ENCODE assay signal across 1 cellular context in the genomic region with DNA sequence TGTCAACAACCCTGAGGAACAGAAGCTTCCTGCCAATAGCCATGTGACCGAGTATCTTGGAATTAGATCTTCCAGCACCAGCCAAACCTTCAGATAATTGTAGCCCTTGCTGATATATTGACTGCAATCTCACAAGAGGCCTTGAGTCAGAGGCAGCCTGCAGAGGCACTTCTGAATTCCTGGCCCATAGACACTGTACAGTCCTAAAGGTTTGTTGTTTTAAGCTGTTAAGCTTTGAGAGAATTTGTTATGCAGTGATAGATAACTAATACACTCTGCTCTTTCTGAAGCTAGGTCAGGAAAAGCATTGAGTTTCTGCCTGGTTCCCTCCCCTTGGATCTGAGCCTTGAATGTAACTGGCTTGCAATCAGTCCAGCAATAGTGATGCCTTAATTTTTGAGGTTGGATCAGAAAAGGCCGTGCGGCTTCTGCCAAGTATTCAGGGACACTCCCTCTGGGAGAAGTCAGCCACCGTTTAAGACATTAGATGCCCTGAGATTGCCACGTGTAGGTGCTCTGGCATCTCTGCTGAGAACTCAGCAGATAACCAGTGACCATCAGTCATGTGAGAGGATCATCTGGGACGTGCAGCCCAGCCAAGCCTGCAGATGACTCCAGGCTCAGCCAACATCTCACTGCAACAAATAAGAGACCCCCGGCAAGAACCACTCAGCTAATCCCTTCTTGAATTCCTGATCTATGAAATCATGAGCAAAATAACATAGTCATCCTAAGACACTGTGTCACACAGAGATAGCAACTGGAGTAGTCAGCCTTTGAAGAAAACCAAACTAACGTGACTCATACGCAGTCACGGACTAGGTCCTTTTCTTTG.
TF ChIP-seq lines count a peak whose summit lies in the region.

No MANE protein-coding gene starts in this region.

TF ChIP-seq in K562, 482 proteins besides CTCF, POLR2A, EP300 and RAD21 (continued from another document):
- TF ChIP-seq, protein P1, sequence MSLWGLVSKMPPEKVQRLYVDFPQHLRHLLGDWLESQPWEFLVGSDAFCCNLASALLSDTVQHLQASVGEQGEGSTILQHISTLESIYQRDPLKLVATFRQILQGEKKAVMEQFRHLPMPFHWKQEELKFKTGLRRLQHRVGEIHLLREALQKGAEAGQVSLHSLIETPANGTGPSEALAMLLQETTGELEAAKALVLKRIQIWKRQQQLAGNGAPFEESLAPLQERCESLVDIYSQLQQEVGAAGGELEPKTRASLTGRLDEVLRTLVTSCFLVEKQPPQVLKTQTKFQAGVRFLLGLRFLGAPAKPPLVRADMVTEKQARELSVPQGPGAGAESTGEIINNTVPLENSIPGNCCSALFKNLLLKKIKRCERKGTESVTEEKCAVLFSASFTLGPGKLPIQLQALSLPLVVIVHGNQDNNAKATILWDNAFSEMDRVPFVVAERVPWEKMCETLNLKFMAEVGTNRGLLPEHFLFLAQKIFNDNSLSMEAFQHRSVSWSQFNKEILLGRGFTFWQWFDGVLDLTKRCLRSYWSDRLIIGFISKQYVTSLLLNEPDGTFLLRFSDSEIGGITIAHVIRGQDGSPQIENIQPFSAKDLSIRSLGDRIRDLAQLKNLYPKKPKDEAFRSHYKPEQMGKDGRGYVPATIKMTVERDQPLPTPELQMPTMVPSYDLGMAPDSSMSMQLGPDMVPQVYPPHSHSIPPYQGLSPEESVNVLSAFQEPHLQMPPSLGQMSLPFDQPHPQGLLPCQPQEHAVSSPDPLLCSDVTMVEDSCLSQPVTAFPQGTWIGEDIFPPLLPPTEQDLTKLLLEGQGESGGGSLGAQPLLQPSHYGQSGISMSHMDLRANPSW (CRISPR knock-in tag; IDR thresholded peaks at IDR 0.05): 0 out of 2 replicates have a peak, but pooled peaks have one; percentile 10
- TF ChIP-seq FOSL1 (tag; conservative IDR thresholded peaks at IDR 0.05) (peak; percentile 99), NCOR1 (IDR thresholded peaks at IDR 0.05) (peak; percentile 78), ATF7 (IDR thresholded peaks at IDR 0.05) (peak; percentile 94), BCOR (IDR thresholded peaks at IDR 0.05) (0 out of 2 replicates have a peak, but pooled peaks have one; percentile 41), ZBTB7A (IDR thresholded peaks at IDR 0.05; ENCODE audit: borderline replicate concordance, control insufficient read depth, low read depth, low read length) (peak; percentile 66), NRF1 (conservative IDR thresholded peaks at IDR 0.05 in 1 of 2, IDR thresholded peaks at IDR 0.05 in 1 of 2) (peak; percentile 32 to 38), GABPA (tag; conservative IDR thresholded peaks at IDR 0.05; ENCODE audit: low read depth) (no peak), CAMTA2 (CRISPR knock-in tag; conservative IDR thresholded peaks at IDR 0.05) (no peak), MAFF (IDR thresholded peaks at IDR 0.05; ENCODE audit: low read length) (peak; percentile 87), TCF7 (IDR thresholded peaks at IDR 0.05; ENCODE audit: borderline replicate concordance) (0 out of 2 replicates have a peak, but pooled peaks have one; percentile 56), KDM1A (IDR thresholded peaks at IDR 0.05) (peak; percentile 56 to 68), GABPB1 (CRISPR knock-in tag; IDR thresholded peaks at IDR 0.05) (no peak), TAL1 (IDR thresholded peaks at IDR 0.05) (peak; percentile 76), CBFA2T2 (conservative IDR thresholded peaks at IDR 0.05) (peak; percentile 78), SRSF1 (IDR thresholded peaks at IDR 0.05; ENCODE audit: low read depth, low read length) (no peak), SMARCE1 (IDR thresholded peaks at IDR 0.05) (peak; percentile 95), CBX1 (IDR thresholded peaks at IDR 0.05; ENCODE audit: low read depth) (no peak), PML (IDR thresholded peaks at IDR 0.05; ENCODE audit: low read length) (peak; percentile 80), SNRNP70 (optimal IDR thresholded peaks at IDR 0.05; ENCODE audit: low read depth, low read length) (no peak), MAFK (IDR thresholded peaks at IDR 0.05; ENCODE audit: low read length) (peak; percentile 77), ZNF24 (IDR thresholded peaks at IDR 0.05) (peak; percentile 36; the same call in 1 of the 2 replicates), CCNT2 (IDR thresholded peaks at IDR 0.05; ENCODE audit: borderline replicate concordance, extremely low read depth, insufficient read length, low read depth, low read length) (peak; percentile 24), MYC (IDR thresholded peaks at IDR 0.05; ENCODE audit: low read depth, low read length) (peak; percentile 50), MYC (CRISPR knock-in tag; IDR thresholded peaks at IDR 0.05; ENCODE audit: borderline replicate concordance, low read depth) (no peak), NFE2 (IDR thresholded peaks at IDR 0.05; ENCODE audit: low read depth) (peak; percentile 95), ATF1 (CRISPR knock-in tag; IDR thresholded peaks at IDR 0.05) (no peak), ATF1 (tag; IDR thresholded peaks at IDR 0.05) (peak; percentile 70), NFIC (IDR thresholded peaks at IDR 0.05) (peak; percentile 45; the same call in 1 of the 2 replicates), ILF3 (IDR thresholded peaks at IDR 0.05; ENCODE audit: borderline replicate concordance) (no peak), MBD2 (IDR thresholded peaks at IDR 0.05; ENCODE audit: borderline replicate concordance, low read depth) (peak; percentile 62; the same call in 1 of the 2 replicates), FOS (IDR thresholded peaks at IDR 0.05; ENCODE audit: extremely low read depth, insufficient read length) (peak; percentile 59), DPF2 (IDR thresholded peaks at IDR 0.05) (peak; percentile 96)
- TF ChIP-seq, protein P2, sequence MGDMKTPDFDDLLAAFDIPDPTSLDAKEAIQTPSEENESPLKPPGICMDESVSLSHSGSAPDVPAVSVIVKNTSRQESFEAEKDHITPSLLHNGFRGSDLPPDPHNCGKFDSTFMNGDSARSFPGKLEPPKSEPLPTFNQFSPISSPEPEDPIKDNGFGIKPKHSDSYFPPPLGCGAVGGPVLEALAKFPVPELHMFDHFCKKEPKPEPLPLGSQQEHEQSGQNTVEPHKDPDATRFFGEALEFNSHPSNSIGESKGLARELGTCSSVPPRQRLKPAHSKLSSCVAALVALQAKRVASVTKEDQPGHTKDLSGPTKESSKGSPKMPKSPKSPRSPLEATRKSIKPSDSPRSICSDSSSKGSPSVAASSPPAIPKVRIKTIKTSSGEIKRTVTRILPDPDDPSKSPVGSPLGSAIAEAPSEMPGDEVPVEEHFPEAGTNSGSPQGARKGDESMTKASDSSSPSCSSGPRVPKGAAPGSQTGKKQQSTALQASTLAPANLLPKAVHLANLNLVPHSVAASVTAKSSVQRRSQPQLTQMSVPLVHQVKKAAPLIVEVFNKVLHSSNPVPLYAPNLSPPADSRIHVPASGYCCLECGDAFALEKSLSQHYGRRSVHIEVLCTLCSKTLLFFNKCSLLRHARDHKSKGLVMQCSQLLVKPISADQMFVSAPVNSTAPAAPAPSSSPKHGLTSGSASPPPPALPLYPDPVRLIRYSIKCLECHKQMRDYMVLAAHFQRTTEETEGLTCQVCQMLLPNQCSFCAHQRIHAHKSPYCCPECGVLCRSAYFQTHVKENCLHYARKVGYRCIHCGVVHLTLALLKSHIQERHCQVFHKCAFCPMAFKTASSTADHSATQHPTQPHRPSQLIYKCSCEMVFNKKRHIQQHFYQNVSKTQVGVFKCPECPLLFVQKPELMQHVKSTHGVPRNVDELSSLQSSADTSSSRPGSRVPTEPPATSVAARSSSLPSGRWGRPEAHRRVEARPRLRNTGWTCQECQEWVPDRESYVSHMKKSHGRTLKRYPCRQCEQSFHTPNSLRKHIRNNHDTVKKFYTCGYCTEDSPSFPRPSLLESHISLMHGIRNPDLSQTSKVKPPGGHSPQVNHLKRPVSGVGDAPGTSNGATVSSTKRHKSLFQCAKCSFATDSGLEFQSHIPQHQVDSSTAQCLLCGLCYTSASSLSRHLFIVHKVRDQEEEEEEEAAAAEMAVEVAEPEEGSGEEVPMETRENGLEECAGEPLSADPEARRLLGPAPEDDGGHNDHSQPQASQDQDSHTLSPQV (IDR thresholded peaks at IDR 0.05): 0 out of 2 replicates have a peak, but pooled peaks have one; percentile 13
- TF ChIP-seq, protein P3, sequence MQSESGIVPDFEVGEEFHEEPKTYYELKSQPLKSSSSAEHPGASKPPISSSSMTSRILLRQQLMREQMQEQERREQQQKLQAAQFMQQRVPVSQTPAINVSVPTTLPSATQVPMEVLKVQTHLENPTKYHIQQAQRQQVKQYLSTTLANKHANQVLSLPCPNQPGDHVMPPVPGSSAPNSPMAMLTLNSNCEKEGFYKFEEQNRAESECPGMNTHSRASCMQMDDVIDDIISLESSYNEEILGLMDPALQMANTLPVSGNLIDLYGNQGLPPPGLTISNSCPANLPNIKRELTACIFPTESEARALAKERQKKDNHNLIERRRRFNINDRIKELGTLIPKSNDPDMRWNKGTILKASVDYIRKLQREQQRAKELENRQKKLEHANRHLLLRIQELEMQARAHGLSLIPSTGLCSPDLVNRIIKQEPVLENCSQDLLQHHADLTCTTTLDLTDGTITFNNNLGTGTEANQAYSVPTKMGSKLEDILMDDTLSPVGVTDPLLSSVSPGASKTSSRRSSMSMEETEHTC (IDR thresholded peaks at IDR 0.05): peak; percentile 66
- TF ChIP-seq, protein P4, sequence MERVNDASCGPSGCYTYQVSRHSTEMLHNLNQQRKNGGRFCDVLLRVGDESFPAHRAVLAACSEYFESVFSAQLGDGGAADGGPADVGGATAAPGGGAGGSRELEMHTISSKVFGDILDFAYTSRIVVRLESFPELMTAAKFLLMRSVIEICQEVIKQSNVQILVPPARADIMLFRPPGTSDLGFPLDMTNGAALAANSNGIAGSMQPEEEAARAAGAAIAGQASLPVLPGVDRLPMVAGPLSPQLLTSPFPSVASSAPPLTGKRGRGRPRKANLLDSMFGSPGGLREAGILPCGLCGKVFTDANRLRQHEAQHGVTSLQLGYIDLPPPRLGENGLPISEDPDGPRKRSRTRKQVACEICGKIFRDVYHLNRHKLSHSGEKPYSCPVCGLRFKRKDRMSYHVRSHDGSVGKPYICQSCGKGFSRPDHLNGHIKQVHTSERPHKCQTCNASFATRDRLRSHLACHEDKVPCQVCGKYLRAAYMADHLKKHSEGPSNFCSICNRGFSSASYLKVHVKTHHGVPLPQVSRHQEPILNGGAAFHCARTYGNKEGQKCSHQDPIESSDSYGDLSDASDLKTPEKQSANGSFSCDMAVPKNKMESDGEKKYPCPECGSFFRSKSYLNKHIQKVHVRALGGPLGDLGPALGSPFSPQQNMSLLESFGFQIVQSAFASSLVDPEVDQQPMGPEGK (CRISPR knock-in tag; IDR thresholded peaks at IDR 0.05; ENCODE audit: borderline replicate concordance): no peak
- TF ChIP-seq, protein P5, sequence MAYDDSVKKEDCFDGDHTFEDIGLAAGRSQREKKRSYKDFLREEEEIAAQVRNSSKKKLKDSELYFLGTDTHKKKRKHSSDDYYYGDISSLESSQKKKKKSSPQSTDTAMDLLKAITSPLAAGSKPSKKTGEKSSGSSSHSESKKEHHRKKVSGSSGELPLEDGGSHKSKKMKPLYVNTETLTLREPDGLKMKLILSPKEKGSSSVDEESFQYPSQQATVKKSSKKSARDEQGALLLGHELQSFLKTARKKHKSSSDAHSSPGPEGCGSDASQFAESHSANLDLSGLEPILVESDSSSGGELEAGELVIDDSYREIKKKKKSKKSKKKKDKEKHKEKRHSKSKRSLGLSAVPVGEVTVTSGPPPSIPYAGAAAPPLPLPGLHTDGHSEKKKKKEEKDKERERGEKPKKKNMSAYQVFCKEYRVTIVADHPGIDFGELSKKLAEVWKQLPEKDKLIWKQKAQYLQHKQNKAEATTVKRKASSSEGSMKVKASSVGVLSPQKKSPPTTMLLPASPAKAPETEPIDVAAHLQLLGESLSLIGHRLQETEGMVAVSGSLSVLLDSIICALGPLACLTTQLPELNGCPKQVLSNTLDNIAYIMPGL (CRISPR knock-in tag; IDR thresholded peaks at IDR 0.05): no peak
- TF ChIP-seq, protein P6, sequence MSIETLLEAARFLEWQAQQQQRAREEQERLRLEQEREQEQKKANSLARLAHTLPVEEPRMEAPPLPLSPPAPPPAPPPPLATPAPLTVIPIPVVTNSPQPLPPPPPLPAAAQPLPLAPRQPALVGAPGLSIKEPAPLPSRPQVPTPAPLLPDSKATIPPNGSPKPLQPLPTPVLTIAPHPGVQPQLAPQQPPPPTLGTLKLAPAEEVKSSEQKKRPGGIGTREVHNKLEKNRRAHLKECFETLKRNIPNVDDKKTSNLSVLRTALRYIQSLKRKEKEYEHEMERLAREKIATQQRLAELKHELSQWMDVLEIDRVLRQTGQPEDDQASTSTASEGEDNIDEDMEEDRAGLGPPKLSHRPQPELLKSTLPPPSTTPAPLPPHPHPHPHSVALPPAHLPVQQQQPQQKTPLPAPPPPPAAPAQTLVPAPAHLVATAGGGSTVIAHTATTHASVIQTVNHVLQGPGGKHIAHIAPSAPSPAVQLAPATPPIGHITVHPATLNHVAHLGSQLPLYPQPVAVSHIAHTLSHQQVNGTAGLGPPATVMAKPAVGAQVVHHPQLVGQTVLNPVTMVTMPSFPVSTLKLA (conservative IDR thresholded peaks at IDR 0.05): peak; percentile 42 to 66; a peak in 3 of 4 replicates
- TF ChIP-seq, protein P7, sequence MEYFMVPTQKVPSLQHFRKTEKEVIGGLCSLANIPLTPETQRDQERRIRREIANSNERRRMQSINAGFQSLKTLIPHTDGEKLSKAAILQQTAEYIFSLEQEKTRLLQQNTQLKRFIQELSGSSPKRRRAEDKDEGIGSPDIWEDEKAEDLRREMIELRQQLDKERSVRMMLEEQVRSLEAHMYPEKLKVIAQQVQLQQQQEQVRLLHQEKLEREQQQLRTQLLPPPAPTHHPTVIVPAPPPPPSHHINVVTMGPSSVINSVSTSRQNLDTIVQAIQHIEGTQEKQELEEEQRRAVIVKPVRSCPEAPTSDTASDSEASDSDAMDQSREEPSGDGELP (CRISPR knock-in tag; IDR thresholded peaks at IDR 0.05; ENCODE audit: borderline replicate concordance): peak; percentile 48; the same call in 1 of the 2 replicates
- TF ChIP-seq, protein P8, sequence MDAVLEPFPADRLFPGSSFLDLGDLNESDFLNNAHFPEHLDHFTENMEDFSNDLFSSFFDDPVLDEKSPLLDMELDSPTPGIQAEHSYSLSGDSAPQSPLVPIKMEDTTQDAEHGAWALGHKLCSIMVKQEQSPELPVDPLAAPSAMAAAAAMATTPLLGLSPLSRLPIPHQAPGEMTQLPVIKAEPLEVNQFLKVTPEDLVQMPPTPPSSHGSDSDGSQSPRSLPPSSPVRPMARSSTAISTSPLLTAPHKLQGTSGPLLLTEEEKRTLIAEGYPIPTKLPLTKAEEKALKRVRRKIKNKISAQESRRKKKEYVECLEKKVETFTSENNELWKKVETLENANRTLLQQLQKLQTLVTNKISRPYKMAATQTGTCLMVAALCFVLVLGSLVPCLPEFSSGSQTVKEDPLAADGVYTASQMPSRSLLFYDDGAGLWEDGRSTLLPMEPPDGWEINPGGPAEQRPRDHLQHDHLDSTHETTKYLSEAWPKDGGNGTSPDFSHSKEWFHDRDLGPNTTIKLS (IDR thresholded peaks at IDR 0.05; ENCODE audit: borderline replicate concordance, low read depth): peak; percentile 83; the same call in 1 of the 2 replicates
- TF ChIP-seq, protein P9, sequence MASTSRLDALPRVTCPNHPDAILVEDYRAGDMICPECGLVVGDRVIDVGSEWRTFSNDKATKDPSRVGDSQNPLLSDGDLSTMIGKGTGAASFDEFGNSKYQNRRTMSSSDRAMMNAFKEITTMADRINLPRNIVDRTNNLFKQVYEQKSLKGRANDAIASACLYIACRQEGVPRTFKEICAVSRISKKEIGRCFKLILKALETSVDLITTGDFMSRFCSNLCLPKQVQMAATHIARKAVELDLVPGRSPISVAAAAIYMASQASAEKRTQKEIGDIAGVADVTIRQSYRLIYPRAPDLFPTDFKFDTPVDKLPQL (IDR thresholded peaks at IDR 0.05; ENCODE audit: extremely low read depth, insufficient read length): no peak
- TF ChIP-seq, protein P10, sequence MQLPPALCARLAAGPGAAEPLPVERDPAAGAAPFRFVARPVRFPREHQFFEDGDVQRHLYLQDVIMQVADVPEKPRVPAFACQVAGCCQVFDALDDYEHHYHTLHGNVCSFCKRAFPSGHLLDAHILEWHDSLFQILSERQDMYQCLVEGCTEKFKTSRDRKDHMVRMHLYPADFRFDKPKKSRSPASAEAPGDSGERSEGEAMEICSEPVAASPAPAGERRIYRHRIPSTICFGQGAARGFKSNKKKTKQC (CRISPR knock-in tag; IDR thresholded peaks at IDR 0.05): no peak
